Comparison of ENCODE assay signal across 23 cellular contexts in the genomic region with DNA sequence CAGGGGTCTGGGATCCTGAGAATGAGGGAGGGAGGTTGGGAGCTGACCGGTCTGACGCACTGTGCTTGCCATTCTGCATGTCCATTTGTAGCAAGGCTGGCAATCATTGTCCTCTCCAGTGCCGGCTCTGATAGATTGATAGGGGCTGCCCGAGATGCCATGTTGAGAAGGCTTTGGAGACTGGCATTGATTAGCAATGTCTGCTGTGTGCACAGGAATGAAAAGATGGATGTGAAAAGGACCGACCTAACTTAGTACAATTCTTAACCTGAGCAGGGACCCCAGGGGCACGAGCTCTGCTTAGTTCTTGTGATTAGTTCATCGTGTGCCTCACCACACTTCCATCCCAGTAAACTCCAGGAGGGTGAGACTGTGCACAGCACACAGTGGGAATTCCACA. TPM values are rescaled to one million over a fixed set of nuclear protein-coding genes. Genes with fewer than 3 reads are reported as not detected.
DNase-seq lines count a peak whose midpoint lies in the region; ATAC-seq, FAIRE-seq and TF ChIP-seq lines count a peak whose summit lies in the region.
"Had no signal": no experiment of that assay in that cellular context is flagged by ENCODE, and none has a peak within 500 bp of the region (broad histone marks: within the 10 kb centered on the region; RNA-seq: fewer than 3 reads in every experiment).

No MANE protein-coding gene starts in this region.

- intact Hi-C loops in CD14-positive monocyte (cut with micrococcal nuclease) = no loop called here
- intact Hi-C loops in esophagus squamous epithelium (cut with DNase I) = no loop called here

- no peak for ATAC-seq in naive thymus-derived CD8-positive, alpha-beta T cell
- no peak for ATAC-seq in GM21423 (IDR thresholded peaks at IDR 0.05; ENCODE audit: unreplicated experiment)
- ATAC-seq: HCT116 had no signal

- H3K4me1 ChIP-seq in astrocyte (ENCODE audit: insufficient read depth, low read length) (peaks cover 40% of the 10 kb centered on the region), esophagus squamous epithelium (peaks cover 11 to 71% (median 27%) of the 10 kb centered on the region in 3 donors)
- H3K4me1 ChIP-seq: Caco-2 had no signal

- FAIRE-seq in astrocyte (lab: Jason Lieb, UNC) = no peak
- FAIRE-seq: G401.6, GM19239 had no signal

- H3K4me1 Mint-ChIP-seq in CD14-positive monocyte = peaks cover 84% of the 10 kb centered on the region
- H3K4me1 Mint-ChIP-seq in astrocyte (ENCODE audit: low read depth, unreplicated experiment) = peaks cover 25% of the 10 kb centered on the region
- H3K4me1 Mint-ChIP-seq in osteocyte (ENCODE audit: unreplicated experiment) = peaks cover 77% of the 10 kb centered on the region
- H3K4me1 Mint-ChIP-seq in naive thymus-derived CD8-positive, alpha-beta T cell = peaks cover 0 to 10% (median under 1%) of the 10 kb centered on the region in 4 donors
- H3K4me1 Mint-ChIP-seq: CD4-positive, CD25-positive, alpha-beta regulatory T cell had no signal

- H3K36me3 ChIP-seq in astrocyte (ENCODE audit: insufficient read depth, low read length) = no peaks in the 10 kb centered on the region
- no peaks in the 10 kb centered on the region for H3K36me3 ChIP-seq in esophagus squamous epithelium

- POLR2A ChIA-PET in naive thymus-derived CD8-positive, alpha-beta T cell (lab: Charles Lee) = no interaction called here

- H3K27ac Mint-ChIP-seq in CD14-positive monocyte (peak overlapping the region; percentile 55 to 89 (median 83)), astrocyte (ENCODE audit: unreplicated experiment) (peak overlapping the region; percentile 26), osteocyte (ENCODE audit: unreplicated experiment) (peak overlapping the region; percentile 15)
- H3K27ac Mint-ChIP-seq in naive thymus-derived CD8-positive, alpha-beta T cell = no peak overlapping the region

- H3K9ac ChIP-seq in astrocyte (ENCODE audit: low read length) = no peak overlapping the region

- no peak overlapping the region for H3K27ac ChIP-seq in astrocyte (ENCODE audit: low read depth, low read length)
- H3K27ac ChIP-seq in esophagus squamous epithelium = peak overlapping the region; percentile 9 to 75 (median 70)
- no peak overlapping the region for H3K27ac ChIP-seq in caudate nucleus (ENCODE audit: low read depth, low read length)

- H3K9me3 ChIP-seq in astrocyte (ENCODE audit: insufficient read depth, low read depth, low read length) (no peaks in the 10 kb centered on the region), esophagus squamous epithelium (no peaks in the 10 kb centered on the region)
- H3K9me3 ChIP-seq: Caco-2 had no signal

- H4K20me1 ChIP-seq in astrocyte (ENCODE audit: insufficient read depth, low read length) = peaks cover 97% of the 10 kb centered on the region

- no peak overlapping the region for H3K4me2 ChIP-seq in astrocyte (ENCODE audit: low read length)

- peaks cover 30 to 69% of the 10 kb centered on the region in 2 donors for H3K36me3 Mint-ChIP-seq in CD14-positive monocyte
- peaks cover 13% of the 10 kb centered on the region for H3K36me3 Mint-ChIP-seq in astrocyte (ENCODE audit: low read depth, unreplicated experiment)
- peaks cover 5% of the 10 kb centered on the region for H3K36me3 Mint-ChIP-seq in osteocyte (ENCODE audit: unreplicated experiment)
- H3K36me3 Mint-ChIP-seq in naive thymus-derived CD8-positive, alpha-beta T cell = no peaks in the 10 kb centered on the region
- H3K36me3 Mint-ChIP-seq: CD4-positive, CD25-positive, alpha-beta regulatory T cell had no signal

- DNase-seq in CD14-positive monocyte (ENCODE audit: low spot score) (no peak), astrocyte (ENCODE audit: low read depth) (no peak), esophagus squamous epithelium (lab: John Stamatoyannopoulos, UW) (no peak), osteocyte (ENCODE audit: extremely low spot score, unreplicated experiment) (no peak), caudate nucleus (lab: John Stamatoyannopoulos, UW) (no peak)
- no peak for DNase-seq in naive thymus-derived CD8-positive, alpha-beta T cell
- no peak for DNase-seq in activated effector memory CD4-positive, alpha-beta T cell treated with Interleukin-2 at 50 U/mL for 16 hours
- DNase-seq: 8988T; Caco-2; CD4-positive, CD25-positive, alpha-beta regulatory T cell; GOT3; KBM-7; NCI-H1105; NCI-H2081 treated with DMSO at 0.1 percent for 48 hours; NCI-H510A treated with DMSO at 0.1 percent for 48 hours; NCI-H774; OCI-M1; RPMI8226; SIG-M5 had no signal

- H3K4me3 Mint-ChIP-seq in CD14-positive monocyte (no peak overlapping the region), astrocyte (ENCODE audit: unreplicated experiment) (no peak overlapping the region), osteocyte (ENCODE audit: unreplicated experiment) (no peak overlapping the region)
- no peak overlapping the region for H3K4me3 Mint-ChIP-seq in naive thymus-derived CD8-positive, alpha-beta T cell
- H3K4me3 Mint-ChIP-seq: CD4-positive, CD25-positive, alpha-beta regulatory T cell had no signal

- WGBS in esophagus squamous epithelium, 2 donors = 92 to 94% methylated on average over 6 to 7 of the region's 7 CpGs

- no peaks in the 10 kb centered on the region for H3K9me3 Mint-ChIP-seq in CD14-positive monocyte
- no peaks in the 10 kb centered on the region for H3K9me3 Mint-ChIP-seq in astrocyte (ENCODE audit: unreplicated experiment)
- no peaks in the 10 kb centered on the region for H3K9me3 Mint-ChIP-seq in osteocyte (ENCODE audit: unreplicated experiment)
- no peaks in the 10 kb centered on the region for H3K9me3 Mint-ChIP-seq in naive thymus-derived CD8-positive, alpha-beta T cell
- H3K9me3 Mint-ChIP-seq: CD4-positive, CD25-positive, alpha-beta regulatory T cell had no signal

- H3K79me2 ChIP-seq in astrocyte (ENCODE audit: insufficient read depth, low read length) = peaks cover 99% of the 10 kb centered on the region

- no peaks in the 10 kb centered on the region for H3K27me3 ChIP-seq in astrocyte (ENCODE audit: insufficient read depth, low read length)
- no peaks in the 10 kb centered on the region for H3K27me3 ChIP-seq in esophagus squamous epithelium

- H2AFZ ChIP-seq in astrocyte (ENCODE audit: low read depth, low read length) = no peak overlapping the region

- H3K4me3 ChIP-seq in astrocyte (ENCODE audit: insufficient read depth, low read depth, low read length) (no peak overlapping the region), esophagus squamous epithelium (no peak overlapping the region)

- peaks cover 0 to 3% (median 0%) of the 10 kb centered on the region in 3 donors for H3K27me3 Mint-ChIP-seq in CD14-positive monocyte (ENCODE audit: low read depth in 3 of 3)
- H3K27me3 Mint-ChIP-seq in astrocyte (ENCODE audit: low read depth, unreplicated experiment) = no peaks in the 10 kb centered on the region
- H3K27me3 Mint-ChIP-seq in osteocyte (ENCODE audit: unreplicated experiment) = no peaks in the 10 kb centered on the region
- no peaks in the 10 kb centered on the region for H3K27me3 Mint-ChIP-seq in naive thymus-derived CD8-positive, alpha-beta T cell
- H3K27me3 Mint-ChIP-seq: CD4-positive, CD25-positive, alpha-beta regulatory T cell had no signal

- TF ChIP-seq CTCF in CD14-positive monocyte (IDR thresholded peaks at IDR 0.05) (no peak), astrocyte (IDR thresholded peaks at IDR 0.05; ENCODE audit: insufficient read depth, low read depth, low read length) (no peak), esophagus squamous epithelium (IDR thresholded peaks at IDR 0.05) (no peak), osteocyte (IDR thresholded peaks at IDR 0.05) (no peak)

- TF ChIP-seq POLR2A in esophagus squamous epithelium (IDR thresholded peaks at IDR 0.05) = no peak

RNA-seq across cellular contexts. Expression of a gene that starts 17.0 kb away (rescaled TPM):
- polyA plus RNA-seq in CD14-positive monocyte = 10 to 100 TPM; 26.1 to 35.8 TPM
- total RNA-seq in astrocyte (55.7 and 76.8 TPM in 2 replicates), esophagus squamous epithelium (10 to 100 TPM in 2 of 4 donors, 1 to 10 TPM in 2; 2.0 to 15.3 (median 7.3) TPM), osteocyte (111 and 115 TPM in 2 replicates)
- total RNA-seq in naive thymus-derived CD8-positive, alpha-beta T cell = 1 to 10 TPM in 1 of 2 experiments, under 1 TPM in 1; 0.83 to 1.2 TPM
- 1 to 10 TPM in 1 of 3 donors, under 1 TPM in 1, not detected in 1; 0.37 to 1.7 TPM for polyA plus RNA-seq in naive thymus-derived CD8-positive, alpha-beta T cell

Comparison
In these comparisons a context has a peak if more than half of its experiments do, and no peak if none do; other contexts are left out.
1. H3K27ac Mint-ChIP-seq: peak in CD14-positive monocyte (7 of 7), astrocyte (single experiment) and osteocyte (single experiment); none in naive thymus-derived CD8-positive, alpha-beta T cell (0 of 10).
2. H3K27ac ChIP-seq: peak in esophagus squamous epithelium (4 of 4); none in astrocyte (single experiment) and caudate nucleus (single experiment).